18 cellular contexts compared by ENCODE assay signal in genomic region chr3:23923786-23924185, GRCh38. TPM values are rescaled to one million over a fixed set of nuclear protein-coding genes. Genes with fewer than 3 reads are reported as not detected.
A peak's percentile ranks its signal among the peaks of the same experiment; 100 is the strongest.
DNase-seq lines count a peak whose midpoint lies in the region; ATAC-seq, FAIRE-seq and TF ChIP-seq lines count a peak whose summit lies in the region.
"Had no signal": no experiment of that assay in that cellular context is flagged by ENCODE, and none has a peak within 500 bp of the region (broad histone marks: within the 10 kb centered on the region; RNA-seq: fewer than 3 reads in every experiment).

No MANE protein-coding gene starts in this region.

- H3K4me3 ChIP-seq in SJCRH30 (no peak overlapping the region), upper lobe of right lung (no peak overlapping the region)
- H3K4me3 ChIP-seq: body of pancreas, left lung had no signal

- TF ChIP-seq CTCF in upper lobe of right lung (IDR thresholded peaks at IDR 0.05), result no peak

- peaks cover 14% of the 10 kb centered on the region for H3K4me1 ChIP-seq in SJCRH30
- peaks cover 6% of the 10 kb centered on the region for H3K4me1 ChIP-seq in upper lobe of right lung

- ATAC-seq in HG02973 (IDR thresholded peaks at IDR 0.05; ENCODE audit: unreplicated experiment) (no peak), HG03432 (IDR thresholded peaks at IDR 0.05; ENCODE audit: unreplicated experiment) (no peak), upper lobe of right lung (no peak)
- ATAC-seq: body of pancreas; left lung; natural killer cell; right cardiac atrium; stimulated activated naive CD8-positive, alpha-beta T cell treated with anti-CD3 and anti-CD28 coated beads, Interleukin-15, Interleukin-2, amounts not matched to agents 100 U/mL and 50 U/mL, for 24 hours had no signal

- DNase-seq in SJCRH30 (peak; percentile 76 to 93), fibroblast of gingiva (ENCODE audit: low read depth) (peak; percentile 17), renal cortical epithelial cell (ENCODE audit: low read depth) (peak; percentile 94), upper lobe of right lung (no peak), NCI-H1436 treated with DMSO at 0.1 percent for 48 hours (lab: John Stamatoyannopoulos, UW) (no peak)
- DNase-seq: activated CD8-positive, alpha-beta memory T cell treated with anti-CD3 and anti-CD28 coated beads for 24 hours; activated effector memory CD4-positive, alpha-beta T cell treated with anti-CD3 and anti-CD28 coated beads, Interleukin-2, amount 50 U/mL, for 16 hours; body of pancreas; endodermal cell; left lung; natural killer cell; NCI-H1694 treated with DMSO at 0.1 percent for 48 hours; right cardiac atrium; stimulated activated naive CD8-positive, alpha-beta T cell treated with anti-CD3 and anti-CD28 coated beads, Interleukin-15, Interleukin-2, amounts not matched to agents 100 U/mL and 50 U/mL, for 24 hours had no signal

- H3K36me3 ChIP-seq in SJCRH30 (peaks cover 27% of the 10 kb centered on the region), upper lobe of right lung (peaks cover 34% of the 10 kb centered on the region)

- no peaks in the 10 kb centered on the region for H3K9me3 ChIP-seq in SJCRH30 (replicated peaks)
- no peaks in the 10 kb centered on the region for H3K9me3 ChIP-seq in upper lobe of right lung
- H3K9me3 ChIP-seq: body of pancreas, left lung had no signal

- peak; percentile 60 for FAIRE-seq in G401.6 (lab: Jason Lieb, UNC)
- FAIRE-seq: GM18507 had no signal

- 0 out of 2 replicates have a peak overlapping the region, but pooled peaks have one; percentile 6 for H3K27ac ChIP-seq in SJCRH30
- H3K27ac ChIP-seq in upper lobe of right lung, result no peak overlapping the region
- H3K27ac ChIP-seq: body of pancreas, left lung had no signal

- intact Hi-C loops in upper lobe of right lung (cut with DNase I), result no loop called here

- no peaks in the 10 kb centered on the region for H3K27me3 ChIP-seq in SJCRH30
- H3K27me3 ChIP-seq in upper lobe of right lung, result no peaks in the 10 kb centered on the region
- H3K27me3 ChIP-seq: body of pancreas, left lung had no signal

RNA-seq across cellular contexts. Expression of gene RPL15, which starts 6.9 kb away (rescaled TPM):
- 5,670 and 6,460 TPM in 2 replicates for total RNA-seq in SJCRH30 (2014; rRNA removed; shearing (Covaris generic))
- 1,175 and 2,297 TPM in 2 replicates for total RNA-seq in renal cortical epithelial cell
- 1,404 TPM for total RNA-seq in upper lobe of right lung

RNA-seq across cellular contexts. Expression of gene NKIRAS1, which starts 7.0 kb away (rescaled TPM):
- total RNA-seq in SJCRH30 (2014; rRNA removed; shearing (Covaris generic)), result 27.8 and 29.7 TPM in 2 replicates
- total RNA-seq in renal cortical epithelial cell (9.9 and 17.2 TPM in 2 replicates), upper lobe of right lung (8.4 TPM)

RNA-seq across cellular contexts. Expression of gene NR1D2, which starts 21.3 kb away (rescaled TPM):
- 43.2 and 44.8 TPM in 2 replicates for total RNA-seq in SJCRH30 (2014; rRNA removed; shearing (Covaris generic))
- 16.3 and 22.5 TPM in 2 replicates for total RNA-seq in renal cortical epithelial cell
- 62.1 TPM for total RNA-seq in upper lobe of right lung

Comparison
In these comparisons a context has a peak if more than half of its experiments do, and no peak if none do; other contexts are left out.
1. DNase-seq: peak in SJCRH30 (2 of 2), fibroblast of gingiva (single experiment) and renal cortical epithelial cell (single experiment); none in upper lobe of right lung (single experiment) and NCI-H1436 treated with DMSO at 0.1 percent for 48 hours (single experiment).